Comparison of ENCODE assay signal across 19 cellular contexts in the genomic region with DNA sequence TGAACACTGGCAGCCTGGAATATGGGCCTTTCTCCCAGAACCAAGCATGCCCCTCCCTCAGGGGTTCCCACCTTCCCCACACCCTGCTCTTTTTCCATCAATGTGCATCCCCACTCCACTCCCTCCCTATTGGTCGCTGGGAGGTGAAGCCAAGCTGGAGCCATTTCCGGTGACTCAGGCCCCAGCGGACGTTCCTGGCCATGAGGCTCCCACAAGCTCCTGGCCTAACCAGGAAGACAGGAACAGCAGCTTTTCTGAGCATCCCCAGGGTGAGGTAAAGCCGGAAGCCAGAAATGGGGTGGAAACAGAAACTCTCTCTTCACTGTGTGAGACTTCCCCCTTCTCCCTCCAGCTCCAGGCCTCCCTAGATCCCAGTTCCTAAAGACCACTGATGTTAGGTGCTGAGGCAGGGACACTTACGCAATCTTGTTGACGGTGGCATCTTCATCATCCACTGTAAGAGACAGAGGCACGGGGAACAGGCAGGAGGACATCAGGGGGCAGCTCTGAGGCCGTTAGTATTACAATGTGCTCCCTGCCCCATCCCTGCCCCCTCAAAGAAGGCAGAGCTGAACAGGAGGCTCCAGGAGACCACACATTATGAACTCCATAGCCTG. TPM values are rescaled to one million over a fixed set of nuclear protein-coding genes. Genes with fewer than 3 reads are reported as not detected.
A peak's percentile ranks its signal among the peaks of the same experiment; 100 is the strongest.
DNase-seq lines count a peak whose midpoint lies in the region; ATAC-seq, FAIRE-seq and TF ChIP-seq lines count a peak whose summit lies in the region.
"Had no signal": no experiment of that assay in that cellular context is flagged by ENCODE, and none has a peak within 500 bp of the region (broad histone marks: within the 10 kb centered on the region; RNA-seq: fewer than 3 reads in every experiment).

No MANE protein-coding gene starts in this region.

- H3K14ac ChIP-seq in trophoblast cell (ENCODE audit: low read length) = no peak overlapping the region

- H3K27me3 ChIP-seq in GM23248 (replicated peaks; ENCODE audit: insufficient read depth) = no peaks in the 10 kb centered on the region
- H3K27me3 ChIP-seq in trophoblast cell (ENCODE audit: insufficient read depth, low read length) = no peaks in the 10 kb centered on the region
- no peaks in the 10 kb centered on the region for H3K27me3 ChIP-seq in small intestine (ENCODE audit: control insufficient read depth in 2 of 2, insufficient read depth in 2 of 2, low read length in 2 of 2)
- H3K27me3 ChIP-seq: adrenal gland had no signal

- no peak overlapping the region for H4K91ac ChIP-seq in trophoblast cell (ENCODE audit: low read depth, low read length)

- H3K9me2 ChIP-seq in GM23248 (ENCODE audit: insufficient read depth) = no peaks in the 10 kb centered on the region

- no peak overlapping the region for H3K4ac ChIP-seq in trophoblast cell (ENCODE audit: low read depth, low read length)

- H3K4me2 ChIP-seq in GM23248 (ENCODE audit: unreplicated experiment) (no peak overlapping the region), trophoblast cell (ENCODE audit: low read length) (no peak overlapping the region)

- in situ Hi-C loops in GM23248 (cut with MboI) = no loop called here

- CTCF ChIA-PET in RWPE1 (lab: Yijun Ruan, JAX) = interaction anchor here (0.7 to 2.2 kb wide), 6 partner anchors 14 to 118 kb away, joined by 3 to 19 read pairs (median 5); no protein-coding TSS in a partner anchor

- H4K8ac ChIP-seq in trophoblast cell (ENCODE audit: low read depth, low read length) = no peak overlapping the region

- FAIRE-seq in small intestine (lab: Jason Lieb, UNC) = no peak
- FAIRE-seq: GM12891, kidney had no signal

- no peak overlapping the region for H3K4me3 Mint-ChIP-seq in T-helper 17 cell
- H3K4me3 Mint-ChIP-seq: activated CD4-positive, alpha-beta T cell treated with anti-CD3 and anti-CD28 coated beads for 36 hours had no signal

- peaks cover 23% of the 10 kb centered on the region; the same call in 1 of the 2 replicates for H3K36me3 ChIP-seq in GM23248 (ENCODE audit: low read depth)
- peaks cover 42 to 58% of the 10 kb centered on the region in 2 experiments for H3K36me3 ChIP-seq in trophoblast cell (ENCODE audit: control insufficient read depth in 1 of 2, insufficient read depth in 2 of 2, low read length in 2 of 2)
- peaks cover 7 to 34% of the 10 kb centered on the region in 2 donors for H3K36me3 ChIP-seq in small intestine (ENCODE audit: control insufficient read depth in 2 of 2, insufficient read depth in 2 of 2, low read length in 2 of 2)

- H2AFZ ChIP-seq in GM23248 (no peak overlapping the region), trophoblast cell (ENCODE audit: insufficient read depth, low read length, poor library complexity) (no peak overlapping the region)

- H3K36me3 Mint-ChIP-seq in T-helper 17 cell (ENCODE audit: low read depth) = peaks cover 7% of the 10 kb centered on the region

- H2BK120ac ChIP-seq in trophoblast cell (ENCODE audit: insufficient read depth, low read length, poor library complexity) = no peak overlapping the region

- no peaks in the 10 kb centered on the region for H3K9me3 ChIP-seq in GM23248 (ENCODE audit: low read depth)
- H3K9me3 ChIP-seq in trophoblast cell (ENCODE audit: insufficient read depth, low read depth, low read length) = peaks cover 2% of the 10 kb centered on the region
- no peaks in the 10 kb centered on the region for H3K9me3 ChIP-seq in small intestine (ENCODE audit: control insufficient read depth, low read depth)
- no peaks in the 10 kb centered on the region for H3K9me3 ChIP-seq in T-helper 17 cell (ENCODE audit: control insufficient read depth, low read length, poor library complexity, severe bottlenecking)
- H3K9me3 ChIP-seq: adrenal gland had no signal

- H3K27ac ChIP-seq in GM23248 (peak overlapping the region; percentile 39), RWPE1 (peak overlapping the region; percentile 38; the same call in 1 of the 2 replicates), trophoblast cell (ENCODE audit: low read depth, low read length) (no peak overlapping the region), small intestine (ENCODE audit: low read depth in 1 of 2, low read length in 1 of 2) (peak overlapping the region in 1 of 2 donors; percentile 52)

- no peak overlapping the region for H4K12ac ChIP-seq in trophoblast cell (ENCODE audit: low read depth, low read length)

- peak; percentile 73 for DNase-seq in GM23248
- DNase-seq in RWPE1 (ENCODE audit: low spot score) = peak; percentile 41
- peak; percentile 23 to 58 for DNase-seq in trophoblast cell
- no peak for DNase-seq in SHP77 (lab: John Stamatoyannopoulos, UW)
- no peak for DNase-seq in small intestine
- no peak for DNase-seq in T-helper 17 cell
- DNase-seq: activated CD4-positive, alpha-beta T cell treated with anti-CD3 and anti-CD28 coated beads for 36 hours; adrenal gland; DND-41; kidney; NCI-H1436; NCI-H526 treated with DMSO at 0.1 percent for 48 hours; stimulated activated CD4-positive, alpha-beta T cell treated with anti-CD3 and anti-CD28 coated beads, Interleukin-4, amount 100 ng/mL, for 24 hours; T-helper 2 cell had no signal

- WGBS in GM23248 (ENCODE audit: low coverage in 1 of 2, low lambda C conversion rate in 2 of 2, missing lambda C conversion rate in 2 of 2), 2 experiments = 47 to 58% methylated on average over 9 of the region's 9 CpGs
- no CpG with 5 or more reads among the region's 9 CpGs for WGBS in trophoblast cell (ENCODE audit: extremely low coverage, insufficient coverage, insufficient read length)
- 79 to 91% (median 88%) methylated on average over 9 of the region's 9 CpGs for WGBS in small intestine, 3 donors

- H3K18ac ChIP-seq in trophoblast cell (ENCODE audit: low read length) = no peak overlapping the region

- TF ChIP-seq CTCF in RWPE1 (conservative IDR thresholded peaks at IDR 0.05; ENCODE audit: low read depth) = no peak

- no peak overlapping the region for H2BK5ac ChIP-seq in trophoblast cell (ENCODE audit: low read depth, low read length, poor library complexity)

- H3K27me3 Mint-ChIP-seq in T-helper 17 cell = no peaks in the 10 kb centered on the region
- H3K27me3 Mint-ChIP-seq: activated CD4-positive, alpha-beta T cell treated with anti-CD3 and anti-CD28 coated beads for 36 hours had no signal

- H3K9ac ChIP-seq in GM23248 (peak overlapping the region; percentile 50), trophoblast cell (ENCODE audit: low read length) (no peak overlapping the region)

- peaks cover 20% of the 10 kb centered on the region for H3K4me1 Mint-ChIP-seq in T-helper 17 cell

- ATAC-seq in esophagus mucosa (peak; percentile 85), T-helper 17 cell (no peak), GM21825 (IDR thresholded peaks at IDR 0.05; ENCODE audit: unreplicated experiment) (no peak)
- ATAC-seq: activated CD4-positive, alpha-beta T cell treated with anti-CD3 and anti-CD28 coated beads for 36 hours had no signal

- no peak overlapping the region for H2AK5ac ChIP-seq in trophoblast cell (ENCODE audit: low read length)

- H3K23ac ChIP-seq in trophoblast cell (ENCODE audit: low read length) = no peak overlapping the region

- peaks cover 19% of the 10 kb centered on the region for H3F3A ChIP-seq in GM23248 (ENCODE audit: insufficient read depth)

- POLR2A ChIA-PET in RWPE1 (lab: Yijun Ruan, JAX; ENCODE audit: low non-redundant PET) = no interaction called here

- no peaks in the 10 kb centered on the region for H4K20me1 ChIP-seq in GM23248 (ENCODE audit: insufficient read depth)

- H3K4me1 ChIP-seq in GM23248 (ENCODE audit: insufficient read depth) = peaks cover 24% of the 10 kb centered on the region
- peaks cover 15 to 16% of the 10 kb centered on the region in 2 experiments for H3K4me1 ChIP-seq in trophoblast cell (ENCODE audit: control insufficient read depth in 1 of 2, insufficient read depth in 2 of 2, low read length in 2 of 2)
- H3K4me1 ChIP-seq in small intestine (ENCODE audit: control insufficient read depth in 2 of 2, insufficient read depth in 1 of 2, low read depth in 1 of 2, low read length in 1 of 2) = peaks cover 2 to 8% of the 10 kb centered on the region in 2 donors

- no peak overlapping the region for H3K27ac Mint-ChIP-seq in T-helper 17 cell
- H3K27ac Mint-ChIP-seq: activated CD4-positive, alpha-beta T cell treated with anti-CD3 and anti-CD28 coated beads for 36 hours had no signal

- H3K79me2 ChIP-seq in GM23248 (ENCODE audit: insufficient read depth) (peaks cover 78% of the 10 kb centered on the region), trophoblast cell (ENCODE audit: control insufficient read depth, insufficient read depth, low read length, poor library complexity) (peaks cover 5% of the 10 kb centered on the region)

- no peak overlapping the region for H2BK12ac ChIP-seq in trophoblast cell (ENCODE audit: low read length)

- H3K4me3 ChIP-seq in GM23248 (no peak overlapping the region), trophoblast cell (ENCODE audit: low read depth, low read length) (no peak overlapping the region), small intestine (ENCODE audit: low read depth in 1 of 2, low read length in 2 of 2) (no peak overlapping the region)
- H3K4me3 ChIP-seq: adrenal gland had no signal

- H3K79me1 ChIP-seq in trophoblast cell (ENCODE audit: low read length) = peaks cover 7% of the 10 kb centered on the region

RNA-seq across cellular contexts. Expression of a gene that starts 5.0 kb away (rescaled TPM):
- 22.0 and 62.9 TPM in 2 replicates for total RNA-seq in GM23248 (2014; rRNA removed; shearing (Covaris generic))
- polyA plus RNA-seq in GM23248 (2016; fragmentation: Nextera tagmentation; extraction: Ambion mirVana) (28.2 and 31.6 TPM in 2 replicates), small intestine (100 to 1,000 TPM in 1 of 3 donors, 10 to 100 TPM in 2; 27.6 to 110 (median 65.4) TPM)
- total RNA-seq in esophagus mucosa (24.4 TPM), T-helper 17 cell (100 to 1,000 TPM; 257 to 270 TPM)
- 29.4 and 33.5 TPM in 2 replicates for polyA plus RNA-seq in trophoblast cell (2013)

RNA-seq across cellular contexts. Expression of a gene that starts 11.0 kb away (rescaled TPM):
- not detected in 2 replicates for total RNA-seq in GM23248 (2014; rRNA removed; shearing (Covaris generic))
- polyA plus RNA-seq in GM23248 (2016; fragmentation: Nextera tagmentation; extraction: Ambion mirVana) (not detected in 2 replicates), small intestine (1 to 10 TPM in 1 of 3 donors, not detected in 2; 2.3 TPM)
- total RNA-seq in esophagus mucosa (0.12 TPM), T-helper 17 cell (under 1 TPM; 0.17 to 0.44 TPM)
- 0.11 and 0.12 TPM in 2 replicates for polyA plus RNA-seq in trophoblast cell (2013)
- total RNA-seq: activated CD4-positive, alpha-beta T cell treated with anti-CD3 and anti-CD28 coated beads for 36 hours; RPMI7951 had no signal

RNA-seq across cellular contexts. Expression of a gene that starts 25.6 kb away (rescaled TPM):
- total RNA-seq in GM23248 (2014; rRNA removed; shearing (Covaris generic)) = 1,598 and 1,776 TPM in 2 replicates
- polyA plus RNA-seq in GM23248 (2016; fragmentation: Nextera tagmentation; extraction: Ambion mirVana) = 1,195 and 1,237 TPM in 2 replicates
- total RNA-seq in esophagus mucosa = 536 TPM
- polyA plus RNA-seq in trophoblast cell (2013) = 1,793 and 1,895 TPM in 2 replicates
- 1,000 to 10,000 TPM in 1 of 3 donors, 100 to 1,000 TPM in 2; 196 to 1,168 (median 291) TPM for polyA plus RNA-seq in small intestine
- total RNA-seq in T-helper 17 cell = 100 to 1,000 TPM; 137 to 159 TPM

RNA-seq across cellular contexts. Expression of a gene that starts 35.8 kb away (rescaled TPM):
- total RNA-seq in GM23248 (2014; rRNA removed; shearing (Covaris generic)) = 0.86 and 1.1 TPM in 2 replicates
- 0.63 and 0.65 TPM in 2 replicates for polyA plus RNA-seq in GM23248 (2016; fragmentation: Nextera tagmentation; extraction: Ambion mirVana)
- 0.44 TPM for total RNA-seq in esophagus mucosa
- polyA plus RNA-seq in trophoblast cell (2013) = 0.89 and 1.0 TPM in 2 replicates
- polyA plus RNA-seq in small intestine = 1 to 10 TPM in 2 of 3 donors, not detected in 1; 1.2 to 1.4 TPM
- total RNA-seq in T-helper 17 cell = 1 to 10 TPM; 7.9 to 8.1 TPM
- total RNA-seq: urinary bladder had no signal

RNA-seq across cellular contexts. Expression of a gene that starts 45.0 kb away (rescaled TPM):
- total RNA-seq in GM23248 (2014; rRNA removed; shearing (Covaris generic)) = 8.2 and 12.8 TPM in 2 replicates
- polyA plus RNA-seq in GM23248 (2016; fragmentation: Nextera tagmentation; extraction: Ambion mirVana) = 8.6 and 10.3 TPM in 2 replicates
- 48.2 TPM for total RNA-seq in esophagus mucosa
- 21.1 and 21.8 TPM in 2 replicates for polyA plus RNA-seq in trophoblast cell (2013)
- 10 to 100 TPM in 2 of 3 donors, 1 to 10 TPM in 1; 5.4 to 34.8 (median 10.7) TPM for polyA plus RNA-seq in small intestine
- total RNA-seq in T-helper 17 cell = 100 to 1,000 TPM; 137 to 139 TPM

Comparison
In these comparisons a context has a peak if more than half of its experiments do, and no peak if none do; other contexts are left out.
1. DNase-seq: peak in GM23248 (single experiment), RWPE1 (single experiment) and trophoblast cell (2 of 2); none in SHP77 (0 of 2), small intestine (single experiment) and T-helper 17 cell (0 of 3).